ENCODE assay signal across 26 cellular contexts in genomic region chr9:130206579-130206978, GRCh38. TPM values are rescaled to one million over a fixed set of nuclear protein-coding genes. Genes with fewer than 3 reads are reported as not detected.
"Had no signal": no experiment of that assay in that cellular context is flagged by ENCODE, and none has a peak within 500 bp of the region (broad histone marks: within the 10 kb centered on the region; RNA-seq: fewer than 3 reads in every experiment).

No MANE protein-coding gene starts in this region.

- H3K27me3 ChIP-seq: brain microvascular endothelial cell, heart left ventricle, left lung, tibial nerve had no signal

- DNase-seq: activated CD4-positive, alpha-beta T cell treated with anti-CD3 and anti-CD28 coated beads, Interleukin-2, amount 10 ng/mL, durations not matched to agents 7 days and 5 days; activated CD8-positive, alpha-beta T cell treated with anti-CD3 and anti-CD28 coated beads, Interleukin-2, amount 10 ng/mL, durations not matched to agents 7 days and 5 days; activated gamma-delta T cell treated with Interleukin-2 at 50 U/mL for 16 hours; brain microvascular endothelial cell; central memory CD4-positive, alpha-beta T cell; effector memory CD8-positive, alpha-beta T cell; gastrocnemius medialis; heart left ventricle; kidney; naive thymus-derived CD4-positive, alpha-beta T cell; occipital lobe; retina; stimulated activated CD4-positive, alpha-beta T cell treated with anti-CD3 and anti-CD28 coated beads, Interleukin-2, amount 100 ng/mL, for 48 hours; stimulated activated CD8-positive, alpha-beta memory T cell treated with anti-CD3 and anti-CD28 coated beads, Interleukin-4, amount 100 ng/mL, for 48 hours; stimulated activated naive B cell treated with anti-CD40 and anti-IgM and Interleukin-4, amounts not matched to agents 10 μg/mL and 1 μg/mL and 100 μg/mL, for 72 hours; T-helper 2 cell had no signal

- H3K4me1 ChIP-seq: gastrocnemius medialis, heart left ventricle, left lung had no signal

- H3K4me3 Mint-ChIP-seq: activated CD4-positive, alpha-beta T cell treated with anti-CD3 and anti-CD28 coated beads, Interleukin-2, amount 10 ng/mL, durations not matched to agents 7 days and 5 days; activated CD8-positive, alpha-beta T cell treated with anti-CD3 and anti-CD28 coated beads, Interleukin-2, amount 10 ng/mL, durations not matched to agents 7 days and 5 days; activated naive CD4-positive, alpha-beta T cell treated with anti-CD3 and anti-CD28 coated beads, Interleukin-2, amount 50 U/mL, for 24 hours; naive thymus-derived CD4-positive, alpha-beta T cell; neural crest cell; stimulated activated naive B cell treated with anti-CD40 and anti-IgM and Interleukin-4, amounts not matched to agents 10 μg/mL and 1 μg/mL and 100 μg/mL, for 72 hours had no signal

- H3K27ac ChIP-seq: brain microvascular endothelial cell, gastrocnemius medialis, left lung, tibial nerve had no signal

- FAIRE-seq: colon, endothelial cell of umbilical vein, kidney, urothelium cell line had no signal

- H3K4me1 Mint-ChIP-seq: activated CD4-positive, alpha-beta T cell treated with anti-CD3 and anti-CD28 coated beads, Interleukin-2, amount 10 ng/mL, durations not matched to agents 7 days and 5 days; activated naive CD4-positive, alpha-beta T cell treated with anti-CD3 and anti-CD28 coated beads, Interleukin-2, amount 50 U/mL, for 24 hours; naive thymus-derived CD4-positive, alpha-beta T cell; stimulated activated naive B cell treated with anti-CD40 and anti-IgM and Interleukin-4, amounts not matched to agents 10 μg/mL and 1 μg/mL and 100 μg/mL, for 72 hours had no signal

- H3K4me3 ChIP-seq: gastrocnemius medialis, heart left ventricle, left lung, lung, tibial nerve had no signal

- ATAC-seq: activated CD4-positive, CD25-positive, alpha-beta regulatory T cell treated with anti-CD3 and anti-CD28 coated beads, Interleukin-2, amount 50 U/mL, for 24 hours; activated CD8-positive, alpha-beta T cell treated with anti-CD3 and anti-CD28 coated beads, Interleukin-2, amount 10 ng/mL, durations not matched to agents 7 days and 5 days; effector memory CD8-positive, alpha-beta T cell; esophagus mucosa; gastrocnemius medialis; heart left ventricle; left lung; naive thymus-derived CD4-positive, alpha-beta T cell; stimulated activated naive B cell treated with anti-CD40 and anti-IgM and Interleukin-4, amounts not matched to agents 10 μg/mL and 1 μg/mL and 100 μg/mL, for 72 hours had no signal

- H3K27ac Mint-ChIP-seq: activated CD8-positive, alpha-beta T cell treated with anti-CD3 and anti-CD28 coated beads, Interleukin-2, amount 10 ng/mL, durations not matched to agents 7 days and 5 days; activated naive CD4-positive, alpha-beta T cell treated with anti-CD3 and anti-CD28 coated beads, Interleukin-2, amount 50 U/mL, for 24 hours; stimulated activated naive B cell treated with anti-CD40 and anti-IgM and Interleukin-4, amounts not matched to agents 10 μg/mL and 1 μg/mL and 100 μg/mL, for 72 hours had no signal

- H3K36me3 ChIP-seq: brain microvascular endothelial cell, gastrocnemius medialis, heart left ventricle, left lung, tibial nerve had no signal

- H3K9me3 Mint-ChIP-seq: activated CD4-positive, alpha-beta T cell treated with anti-CD3 and anti-CD28 coated beads, Interleukin-2, amount 10 ng/mL, durations not matched to agents 7 days and 5 days; activated naive CD4-positive, alpha-beta T cell treated with anti-CD3 and anti-CD28 coated beads, Interleukin-2, amount 50 U/mL, for 24 hours; effector memory CD8-positive, alpha-beta T cell; neural crest cell; stimulated activated naive B cell treated with anti-CD40 and anti-IgM and Interleukin-4, amounts not matched to agents 10 μg/mL and 1 μg/mL and 100 μg/mL, for 72 hours had no signal

- H3K36me3 Mint-ChIP-seq: activated naive CD4-positive, alpha-beta T cell treated with anti-CD3 and anti-CD28 coated beads, Interleukin-2, amount 50 U/mL, for 24 hours; naive thymus-derived CD4-positive, alpha-beta T cell; stimulated activated naive B cell treated with anti-CD40 and anti-IgM and Interleukin-4, amounts not matched to agents 10 μg/mL and 1 μg/mL and 100 μg/mL, for 72 hours had no signal

- H3K9me3 ChIP-seq: gastrocnemius medialis, heart left ventricle, left lung, tibial nerve had no signal

RNA-seq across cellular contexts. Expression of gene NCS1, which starts 34.4 kb away (rescaled TPM):
- polyA plus RNA-seq: naive thymus-derived CD4-positive, alpha-beta T cell had no signal

RNA-seq across cellular contexts. Expression of gene HMCN2, which starts 59.0 kb away (rescaled TPM):
- total RNA-seq: activated CD4-positive, alpha-beta T cell treated with anti-CD3 and anti-CD28 coated beads, Interleukin-2, amount 10 ng/mL, durations not matched to agents 7 days and 5 days; activated CD8-positive, alpha-beta T cell treated with anti-CD3 and anti-CD28 coated beads, Interleukin-2, amount 10 ng/mL, durations not matched to agents 7 days and 5 days; naive thymus-derived CD4-positive, alpha-beta T cell; neural crest cell; occipital lobe had no signal
- polyA plus RNA-seq: naive thymus-derived CD4-positive, alpha-beta T cell had no signal
